In the genomic region with DNA sequence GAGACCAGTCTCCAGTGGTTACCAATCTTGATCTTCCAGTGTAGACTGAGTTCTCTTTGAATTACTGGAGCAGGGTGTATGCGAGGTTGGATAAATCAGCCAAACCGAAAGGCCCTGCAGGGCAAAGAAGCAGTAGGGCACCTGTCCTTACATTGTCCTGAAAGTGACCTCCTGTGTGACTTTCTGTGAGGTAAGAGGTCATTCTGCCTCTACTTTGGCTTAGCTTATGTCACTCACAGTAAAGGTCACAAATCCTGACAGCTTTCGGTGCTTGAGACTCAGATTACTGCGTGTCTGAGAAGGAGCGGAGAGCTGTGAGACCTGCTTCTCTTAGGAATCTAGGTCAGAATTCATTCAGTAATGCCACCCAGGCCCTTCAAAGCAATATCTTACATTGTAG, we compare ENCODE assay signal across 19 cellular contexts.
DNase-seq lines count a peak whose midpoint lies in the region; ATAC-seq and TF ChIP-seq lines count a peak whose summit lies in the region.
"Had no signal": no experiment of that assay in that cellular context is flagged by ENCODE, and none has a peak within 500 bp of the region (broad histone marks: within the 10 kb centered on the region; RNA-seq: fewer than 3 reads in every experiment).

No MANE protein-coding gene starts in this region.

- no peak overlapping the region for H3K4me2 ChIP-seq in parathyroid adenoma (ENCODE audit: low read length)
- H3K4me2 ChIP-seq: A549 had no signal

- H3K9me3 Mint-ChIP-seq in stimulated activated effector memory CD8-positive, alpha-beta T cell treated with anti-CD3 and anti-CD28 coated beads, Interleukin-12 subunit alpha, Interleukin-12 subunit beta, amount 100 ng/mL, for 72 hours: no peaks in the 10 kb centered on the region

- peak overlapping the region; percentile 18 for H2AFZ ChIP-seq in parathyroid adenoma

- H3K36me3 Mint-ChIP-seq in stimulated activated effector memory CD8-positive, alpha-beta T cell treated with anti-CD3 and anti-CD28 coated beads, Interleukin-12 subunit alpha, Interleukin-12 subunit beta, amount 100 ng/mL, for 72 hours: no peaks in the 10 kb centered on the region

- H3K9me3 ChIP-seq in cardiac muscle cell (ENCODE audit: low read depth): no peaks in the 10 kb centered on the region
- no peaks in the 10 kb centered on the region for H3K9me3 ChIP-seq in WERI-Rb-1 (ENCODE audit: severe bottlenecking)
- H3K9me3 ChIP-seq in parathyroid adenoma (ENCODE audit: control insufficient read depth, low read length): no peaks in the 10 kb centered on the region
- H3K9me3 ChIP-seq: A549, Peyer's patch, SJSA1 had no signal

- H3K4me3 ChIP-seq in cardiac muscle cell: no peak overlapping the region
- no peak overlapping the region for H3K4me3 ChIP-seq in WERI-Rb-1 (ENCODE audit: low read depth, low read length)
- H3K4me3 ChIP-seq in parathyroid adenoma (ENCODE audit: low read depth, low read length): no peak overlapping the region
- H3K4me3 ChIP-seq: A549, Peyer's patch, SJSA1 had no signal

- H3K27me3 ChIP-seq in cardiac muscle cell (no peaks in the 10 kb centered on the region), WERI-Rb-1 (ENCODE audit: insufficient read depth, low read depth, severe bottlenecking) (no peaks in the 10 kb centered on the region), parathyroid adenoma (ENCODE audit: control insufficient read depth, insufficient read depth, low read length) (no peaks in the 10 kb centered on the region)
- H3K27me3 ChIP-seq: Peyer's patch, SJSA1 had no signal

- TF ChIP-seq CTCF in cardiac muscle cell (IDR thresholded peaks at IDR 0.05; ENCODE audit: low read depth, low read length) (no peak), WERI-Rb-1 (IDR thresholded peaks at IDR 0.05; ENCODE audit: low read depth, low read length) (no peak), parathyroid adenoma (IDR thresholded peaks at IDR 0.05) (no peak)

- no peaks in the 10 kb centered on the region for H3K36me3 ChIP-seq in cardiac muscle cell
- H3K36me3 ChIP-seq in WERI-Rb-1: no peaks in the 10 kb centered on the region
- no peaks in the 10 kb centered on the region for H3K36me3 ChIP-seq in parathyroid adenoma (ENCODE audit: control insufficient read depth, insufficient read depth, low read length)
- H3K36me3 ChIP-seq: Peyer's patch, SJSA1 had no signal

- H3K4me1 ChIP-seq in cardiac muscle cell (ENCODE audit: low read depth) (peaks cover 14% of the 10 kb centered on the region), parathyroid adenoma (no peaks in the 10 kb centered on the region)
- H3K4me1 ChIP-seq: A549, Peyer's patch, SJSA1 had no signal

- no peak for ATAC-seq in left cardiac atrium
- ATAC-seq in stimulated activated effector memory CD8-positive, alpha-beta T cell treated with anti-CD3 and anti-CD28 coated beads, Interleukin-12 subunit alpha, Interleukin-12 subunit beta, amount 100 ng/mL, for 72 hours: no peak
- ATAC-seq: A549 had no signal

- no peak overlapping the region for H3K9ac ChIP-seq in parathyroid adenoma

- no peak overlapping the region for H3K27ac Mint-ChIP-seq in stimulated activated effector memory CD8-positive, alpha-beta T cell treated with anti-CD3 and anti-CD28 coated beads, Interleukin-12 subunit alpha, Interleukin-12 subunit beta, amount 100 ng/mL, for 72 hours
- H3K27ac Mint-ChIP-seq: B cell had no signal

- H3K79me2 ChIP-seq in parathyroid adenoma: no peaks in the 10 kb centered on the region

- H3K4me3 Mint-ChIP-seq in stimulated activated effector memory CD8-positive, alpha-beta T cell treated with anti-CD3 and anti-CD28 coated beads, Interleukin-12 subunit alpha, Interleukin-12 subunit beta, amount 100 ng/mL, for 72 hours: no peak overlapping the region
- H3K4me3 Mint-ChIP-seq: B cell had no signal

- no peaks in the 10 kb centered on the region for H3K4me1 Mint-ChIP-seq in stimulated activated effector memory CD8-positive, alpha-beta T cell treated with anti-CD3 and anti-CD28 coated beads, Interleukin-12 subunit alpha, Interleukin-12 subunit beta, amount 100 ng/mL, for 72 hours
- H3K4me1 Mint-ChIP-seq: B cell had no signal

- DNase-seq in cardiac muscle cell (ENCODE audit: low read depth in 1 of 2, low spot score in 1 of 2): peak in 1 of 2 donors; percentile 45
- DNase-seq in left cardiac atrium: no peak
- peak; percentile 35 for DNase-seq in WERI-Rb-1
- peak; percentile 7 for DNase-seq in left kidney (ENCODE audit: low read depth, low spot score)
- DNase-seq in activated CD4-positive, CD25-positive, alpha-beta regulatory T cell treated with anti-CD3 and anti-CD28 coated beads, Interleukin-2, amount 50 U/mL, for 72 hours: no peak
- DNase-seq in germinal center (ENCODE audit: low spot score): no peak
- DNase-seq in stimulated activated effector memory CD8-positive, alpha-beta T cell treated with anti-CD3 and anti-CD28 coated beads, Interleukin-12 subunit alpha, Interleukin-12 subunit beta, amount 100 ng/mL, for 72 hours (ENCODE audit: low spot score in 2 of 2): no peak
- DNase-seq: DMS53, GOT3, Karpas-422, NCI-H1694 treated with DMSO at 0.1 percent for 48 hours, NCI-H2081 treated with DMSO at 0.1 percent for 48 hours, NCI-H510A treated with DMSO at 0.1 percent for 48 hours, NCI-H774, Peyer's patch had no signal

- H3K27ac ChIP-seq in cardiac muscle cell (peak overlapping the region; percentile 76), WERI-Rb-1 (no peak overlapping the region), parathyroid adenoma (no peak overlapping the region)
- H3K27ac ChIP-seq: A549, Peyer's patch, SJSA1 had no signal

- intact Hi-C loops in left cardiac atrium (cut with DNase I): no loop called here

Comparison
In these comparisons a context has a peak if more than half of its experiments do, and no peak if none do; other contexts are left out.
1. DNase-seq: peak in WERI-Rb-1 (single experiment) and left kidney (single experiment); none in left cardiac atrium (single experiment), activated CD4-positive, CD25-positive, alpha-beta regulatory T cell treated with anti-CD3 and anti-CD28 coated beads, Interleukin-2, amount 50 U/mL, for 72 hours (single experiment), germinal center (single experiment) and stimulated activated effector memory CD8-positive, alpha-beta T cell treated with anti-CD3 and anti-CD28 coated beads, Interleukin-12 subunit alpha, Interleukin-12 subunit beta, amount 100 ng/mL, for 72 hours (0 of 2).